Comparison of ENCODE assay signal across 11 cellular contexts in the genomic region with DNA sequence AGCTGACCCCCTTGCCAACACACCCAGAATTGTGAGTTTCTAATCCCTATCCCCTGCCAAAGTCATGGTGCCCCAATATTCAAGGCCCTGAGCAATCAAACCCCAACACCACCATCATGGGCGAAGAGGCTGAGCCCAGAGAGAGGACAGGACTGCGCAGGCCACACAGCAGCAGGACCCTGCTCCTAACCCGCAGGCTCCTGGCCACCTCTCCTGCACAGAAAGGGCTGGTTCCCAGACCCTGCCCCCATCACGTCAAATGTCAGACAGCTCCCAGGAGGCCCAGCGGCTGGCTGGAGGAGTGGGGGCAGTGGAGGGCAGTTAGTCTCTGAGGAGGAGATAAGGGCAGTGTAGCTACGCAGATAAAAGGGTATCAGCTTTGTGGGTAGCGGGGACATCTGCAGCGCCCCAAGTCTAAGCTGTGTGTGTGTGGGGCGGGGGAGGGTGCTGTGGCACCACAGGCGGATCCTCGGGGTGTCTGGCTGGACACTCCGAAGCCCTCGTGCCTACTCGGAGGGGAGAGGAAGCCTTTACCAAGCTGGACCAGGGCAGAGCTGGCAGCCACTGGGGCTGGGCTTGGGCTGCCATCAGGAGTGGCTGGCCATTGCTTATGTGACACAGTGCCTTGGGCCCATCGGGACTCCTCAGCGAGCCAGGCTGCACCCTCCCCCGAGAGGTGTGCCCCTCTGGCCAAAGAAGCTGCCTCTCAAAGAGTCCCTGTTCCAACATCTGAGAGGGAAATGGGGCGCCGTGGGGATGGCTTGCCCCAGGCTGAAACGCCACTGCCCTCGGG. TPM values are rescaled to one million over a fixed set of nuclear protein-coding genes. Genes with fewer than 3 reads are reported as not detected.
DNase-seq lines count a peak whose midpoint lies in the region; ATAC-seq and TF ChIP-seq lines count a peak whose summit lies in the region.
"Had no signal": no experiment of that assay in that cellular context is flagged by ENCODE, and none has a peak within 500 bp of the region (broad histone marks: within the 10 kb centered on the region; RNA-seq: fewer than 3 reads in every experiment).

No MANE protein-coding gene starts in this region.

- CTCF ChIA-PET in RWPE1 (lab: Yijun Ruan, JAX) (interaction anchor here (0.8 to 3.2 kb wide), 11 partner anchors 10 to 238 kb away, joined by 3 to 38 read pairs (median 5); no protein-coding TSS in a partner anchor), OCI-LY7 (lab: Charles Lee; ENCODE audit: unreplicated experiment) (interaction anchor here (0.8 to 2.8 kb wide), 4 partner anchors 9 to 212 kb away, joined by 3 to 9 read pairs (median 6); no protein-coding TSS in a partner anchor)

- no peaks in the 10 kb centered on the region for H3K9me3 ChIP-seq in OCI-LY7 (ENCODE audit: low read length)

- H3K9me2 ChIP-seq in OCI-LY7 (ENCODE audit: insufficient read depth, low read length): no peaks in the 10 kb centered on the region

- H3K4me3 Mint-ChIP-seq in osteocyte (ENCODE audit: unreplicated experiment): no peak overlapping the region
- H3K4me3 Mint-ChIP-seq: activated naive CD4-positive, alpha-beta T cell treated with anti-CD3 and anti-CD28 coated beads, Interleukin-2, amount 50 U/mL, for 24 hours; immature natural killer cell had no signal

- no peaks in the 10 kb centered on the region for H3K9me3 Mint-ChIP-seq in osteocyte (ENCODE audit: unreplicated experiment)
- H3K9me3 Mint-ChIP-seq: activated naive CD4-positive, alpha-beta T cell treated with anti-CD3 and anti-CD28 coated beads, Interleukin-2, amount 50 U/mL, for 24 hours; immature natural killer cell had no signal

- H3K4me1 ChIP-seq in OCI-LY7 (ENCODE audit: insufficient read depth, low read length, poor library complexity, severe bottlenecking): peaks cover 9% of the 10 kb centered on the region

- no peak overlapping the region for H3K4me2 ChIP-seq in OCI-LY7 (ENCODE audit: low read length)

- H3K36me3 Mint-ChIP-seq in osteocyte (ENCODE audit: unreplicated experiment): peaks cover 8% of the 10 kb centered on the region
- H3K36me3 Mint-ChIP-seq: activated naive CD4-positive, alpha-beta T cell treated with anti-CD3 and anti-CD28 coated beads, Interleukin-2, amount 50 U/mL, for 24 hours had no signal

- no peak overlapping the region for H2AFZ ChIP-seq in OCI-LY7 (ENCODE audit: low read length)

- no peaks in the 10 kb centered on the region for H3K79me2 ChIP-seq in OCI-LY7 (ENCODE audit: insufficient read depth, low read depth, low read length)

- H3K4me1 Mint-ChIP-seq in osteocyte (ENCODE audit: unreplicated experiment): peaks cover 28% of the 10 kb centered on the region

- ATAC-seq in GM19328 (IDR thresholded peaks at IDR 0.05; ENCODE audit: unreplicated experiment): no peak

- H3K36me3 ChIP-seq in OCI-LY7 (ENCODE audit: insufficient read depth, low read length): no peaks in the 10 kb centered on the region; the same call in 1 of the 2 replicates

- intact Hi-C loops in OCI-LY7 (cut with micrococcal nuclease; ENCODE audit: unreplicated experiment): loop anchor here (2.0 kb wide), 1 partner anchor 73 kb away; no protein-coding TSS in a partner anchor

- H3K27me3 Mint-ChIP-seq in osteocyte (ENCODE audit: unreplicated experiment): no peaks in the 10 kb centered on the region
- H3K27me3 Mint-ChIP-seq: activated naive CD4-positive, alpha-beta T cell treated with anti-CD3 and anti-CD28 coated beads, Interleukin-2, amount 50 U/mL, for 24 hours had no signal

- POLR2A ChIA-PET in RWPE1 (lab: Yijun Ruan, JAX; ENCODE audit: low non-redundant PET): no interaction called here
- POLR2A ChIA-PET in OCI-LY7 (lab: Charles Lee): interaction anchor here (0.7 kb wide), 1 partner anchor 10 kb away, joined by 3 read pairs; no protein-coding TSS in a partner anchor

- H3K27ac Mint-ChIP-seq in osteocyte (ENCODE audit: unreplicated experiment): peak overlapping the region; percentile 11
- H3K27ac Mint-ChIP-seq: activated naive CD4-positive, alpha-beta T cell treated with anti-CD3 and anti-CD28 coated beads, Interleukin-2, amount 50 U/mL, for 24 hours; immature natural killer cell had no signal

- no TSS peak for BruUV-seq in OCI-LY7 (replicated peaks; lab: Mats Ljungman, UMichigan)

- H3K4me3 ChIP-seq in coronary artery (no peak overlapping the region), OCI-LY7 (ENCODE audit: low read depth, low read length, poor library complexity, severe bottlenecking) (no peak overlapping the region)

- DNase-seq in RWPE1 (ENCODE audit: low spot score) (no peak), coronary artery (ENCODE audit: low spot score) (no peak), osteocyte (ENCODE audit: extremely low spot score, unreplicated experiment) (peak; percentile 83), OCI-LY7 (ENCODE audit: low spot score) (no peak)
- no peak for DNase-seq in stimulated activated CD4-positive, alpha-beta T cell treated with anti-CD3 and anti-CD28 coated beads, Interleukin-4, amount 100 ng/mL, for 24 hours
- DNase-seq: COR-L47, immature natural killer cell, NCI-H1417 treated with DMSO at 0.1 percent for 48 hours, NCI-H524 treated with DMSO at 0.1 percent for 48 hours had no signal

- TF ChIP-seq CTCF in RWPE1 (conservative IDR thresholded peaks at IDR 0.05; ENCODE audit: low read depth) (no peak), coronary artery (IDR thresholded peaks at IDR 0.05) (no peak), osteocyte (IDR thresholded peaks at IDR 0.05) (no peak), OCI-LY7 (conservative IDR thresholded peaks at IDR 0.05; ENCODE audit: low read length) (no peak)

- H3K27ac ChIP-seq in RWPE1 (peak overlapping the region; percentile 71), coronary artery (peak overlapping the region; percentile 61 to 66), OCI-LY7 (ENCODE audit: low read depth, low read length, poor library complexity, severe bottlenecking) (no peak overlapping the region)

- no peaks in the 10 kb centered on the region for H4K20me1 ChIP-seq in OCI-LY7 (ENCODE audit: insufficient read depth, low read length)

RNA-seq across cellular contexts. Expression of gene FADS3, which starts 21.5 kb away (rescaled TPM):
- 117 and 118 TPM in 2 replicates for total RNA-seq in osteocyte
- 168 and 191 TPM in 2 replicates for total RNA-seq in OCI-LY7 (2014; rRNA removed; shearing (Covaris generic))
- total RNA-seq in OCI-LY7 (2022): 103 and 143 TPM in 2 replicates

RNA-seq across cellular contexts. Expression of gene FADS2, which starts 41.7 kb away (rescaled TPM):
- total RNA-seq in osteocyte (193 and 207 TPM in 2 replicates), OCI-LY7 (2022) (2.3 and 2.8 TPM in 2 replicates)
- total RNA-seq in OCI-LY7 (2014; rRNA removed; shearing (Covaris generic)): 0.31 and 0.95 TPM in 2 replicates

RNA-seq across cellular contexts. Expression of gene RAB3IL1, which starts 47.5 kb away (rescaled TPM):
- 44.2 and 49.2 TPM in 2 replicates for total RNA-seq in osteocyte
- total RNA-seq in OCI-LY7 (2014; rRNA removed; shearing (Covaris generic)): not detected in 2 replicates
- total RNA-seq in OCI-LY7 (2022): not detected in 2 replicates

RNA-seq across cellular contexts. Expression of gene FADS1, which starts 53.0 kb away (rescaled TPM):
- total RNA-seq in osteocyte: 73.1 and 76.0 TPM in 2 replicates
- total RNA-seq in OCI-LY7 (2014; rRNA removed; shearing (Covaris generic)): not detected in 2 replicates
- not detected in 2 replicates for total RNA-seq in OCI-LY7 (2022)

Comparison
In these comparisons a context has a peak if more than half of its experiments do, and no peak if none do; other contexts are left out.
1. RNA of gene FADS2, which starts 41.7 kb away (total RNA-seq): 193 to 207 TPM in osteocyte; 0.31 to 2.8 TPM in OCI-LY7; every median in the first group is over 10 times any median in the second.
2. RNA of gene RAB3IL1, which starts 47.5 kb away (total RNA-seq): 44.2 to 49.2 TPM in osteocyte; not detected in OCI-LY7; every median in the first group is over 10 times any median in the second.